1 cellular context compared by ENCODE assay signal in the genomic region with DNA sequence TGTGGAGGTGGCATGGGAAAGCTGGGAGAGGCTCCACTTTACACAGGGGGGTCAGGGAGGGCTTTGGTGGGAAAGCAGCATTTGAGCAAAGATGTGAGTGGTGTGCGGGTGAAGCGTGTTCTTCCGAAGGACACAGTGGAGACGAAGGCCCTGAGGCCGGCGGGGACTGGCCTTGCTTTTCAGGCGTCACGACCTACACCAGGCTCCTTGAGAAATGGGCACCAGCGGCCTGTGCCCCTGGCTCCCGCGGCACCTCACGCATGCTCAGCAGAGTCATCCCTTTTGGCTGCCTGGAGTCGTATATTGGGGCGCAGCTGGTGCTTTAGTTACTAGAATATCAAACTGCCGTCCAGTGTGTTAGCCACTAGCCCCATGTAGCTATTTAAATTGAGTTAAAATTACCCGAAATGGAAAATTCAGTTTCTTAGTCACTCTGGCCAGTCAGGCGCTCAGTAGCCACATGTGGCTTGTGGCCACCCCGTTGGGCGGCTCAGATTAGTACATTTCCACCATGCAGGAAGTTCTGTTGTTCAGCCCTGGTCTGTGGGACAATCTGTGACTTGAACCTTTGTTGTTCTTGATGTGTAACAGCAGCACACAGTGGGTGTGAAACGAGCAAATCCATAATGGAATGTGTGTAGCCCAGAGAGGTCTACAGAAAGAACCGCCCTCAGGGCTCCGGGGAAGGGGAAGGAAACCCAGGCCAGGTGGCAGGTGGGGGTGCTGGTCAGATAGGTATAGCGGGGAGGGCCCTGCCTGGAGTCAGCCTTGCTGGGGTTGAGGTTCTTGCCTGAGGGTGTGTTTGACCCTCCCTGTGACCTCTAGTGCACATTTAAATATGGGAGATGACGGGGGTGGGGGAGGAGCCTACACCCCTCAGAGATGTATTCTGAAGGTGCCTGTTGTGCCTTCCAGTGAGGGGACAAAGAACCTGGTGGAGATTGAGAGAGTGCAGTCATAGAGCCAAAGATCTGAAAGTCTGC.
A peak's percentile ranks its signal among the peaks of the same experiment; 100 is the strongest.
TF ChIP-seq lines count a peak whose summit lies in the region.

No MANE protein-coding gene starts in this region.

TF ChIP-seq in GM12878, 131 proteins besides CTCF, POLR2A, EP300 and RAD21:
- TF ChIP-seq, protein P1, sequence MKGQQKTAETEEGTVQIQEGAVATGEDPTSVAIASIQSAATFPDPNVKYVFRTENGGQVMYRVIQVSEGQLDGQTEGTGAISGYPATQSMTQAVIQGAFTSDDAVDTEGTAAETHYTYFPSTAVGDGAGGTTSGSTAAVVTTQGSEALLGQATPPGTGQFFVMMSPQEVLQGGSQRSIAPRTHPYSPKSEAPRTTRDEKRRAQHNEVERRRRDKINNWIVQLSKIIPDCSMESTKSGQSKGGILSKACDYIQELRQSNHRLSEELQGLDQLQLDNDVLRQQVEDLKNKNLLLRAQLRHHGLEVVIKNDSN (IDR thresholded peaks at IDR 0.05; ENCODE audit: borderline replicate concordance, extremely low read length, insufficient read depth, low read depth, low read length) = no peak
- TF ChIP-seq SREBF1 (IDR thresholded peaks at IDR 0.05; ENCODE audit: low read length) (no peak), EZH2 (IDR thresholded peaks at IDR 0.05; ENCODE audit: borderline replicate concordance, control insufficient read depth, low read depth, low read length) (no peak), NRF1 (conservative IDR thresholded peaks at IDR 0.05; ENCODE audit: low read depth, low read length) (0 out of 2 replicates have a peak, but pooled peaks have one; percentile 16), CREM (IDR thresholded peaks at IDR 0.05; ENCODE audit: low read depth) (peak; percentile 4; the same call in 1 of the 2 replicates), ATF7 (IDR thresholded peaks at IDR 0.05; ENCODE audit: low read depth) (0 out of 2 replicates have a peak, but pooled peaks have one; percentile 11), GABPA (IDR thresholded peaks at IDR 0.05; ENCODE audit: low read depth) (no peak), MTA2 (IDR thresholded peaks at IDR 0.05; ENCODE audit: low read depth) (peak; percentile 53), NFIC (IDR thresholded peaks at IDR 0.05; ENCODE audit: low read depth, low read length) (peak; percentile 63; the same call in 1 of the 2 replicates), MEF2B (IDR thresholded peaks at IDR 0.05; ENCODE audit: partially characterized antibody, poor library complexity, severe bottlenecking) (peak; percentile 63), STAT3 (IDR thresholded peaks at IDR 0.05; ENCODE audit: low read depth, low read length) (no peak), TARDBP (IDR thresholded peaks at IDR 0.05; ENCODE audit: borderline replicate concordance) (no peak), SIX5 (IDR thresholded peaks at IDR 0.05; ENCODE audit: low read depth, low read length, severe bottlenecking) (no peak), ASH2L (IDR thresholded peaks at IDR 0.05; ENCODE audit: borderline replicate concordance, low read depth) (no peak), TCF12 (IDR thresholded peaks at IDR 0.05; ENCODE audit: low read depth, low read length) (0 out of 2 replicates have a peak, but pooled peaks have one; percentile 4), RUNX3 (IDR thresholded peaks at IDR 0.05; ENCODE audit: low read length) (peak; percentile 90), DPF2 (IDR thresholded peaks at IDR 0.05) (0 out of 2 replicates have a peak, but pooled peaks have one; percentile 28), GATAD2B (conservative IDR thresholded peaks at IDR 0.05; ENCODE audit: low read depth) (0 out of 2 replicates have a peak, but pooled peaks have one; percentile 31), TAF1 (IDR thresholded peaks at IDR 0.05; ENCODE audit: borderline replicate concordance, low read depth, low read length) (no peak), BCL11A (IDR thresholded peaks at IDR 0.05; ENCODE audit: low read depth, low read length) (no peak), JUNB (IDR thresholded peaks at IDR 0.05) (peak; percentile 13; the same call in 1 of the 2 replicates), MEF2A (IDR thresholded peaks at IDR 0.05; ENCODE audit: insufficient read depth, low read depth, low read length) (peak; percentile 78), CBFB (IDR thresholded peaks at IDR 0.05; ENCODE audit: low read depth) (peak; percentile 61; the same call in 1 of the 2 replicates), SMARCA5 (IDR thresholded peaks at IDR 0.05) (0 out of 2 replicates have a peak, but pooled peaks have one; percentile 44), IKZF1 (conservative IDR thresholded peaks at IDR 0.05) (peak; percentile 54; the same call in 1 of the 2 replicates), ESRRA (IDR thresholded peaks at IDR 0.05; ENCODE audit: low read length) (no peak), ETV6 (conservative IDR thresholded peaks at IDR 0.05 in 1 of 2, IDR thresholded peaks at IDR 0.05 in 1 of 2; ENCODE audit: borderline replicate concordance in 1 of 2, low read depth in 1 of 2) (0 out of 4 replicates have a peak, but pooled peaks of 1 of the 2 experiments have one; percentile 53), BHLHE40 (IDR thresholded peaks at IDR 0.05; ENCODE audit: borderline replicate concordance in 1 of 2, low read depth in 2 of 2, low read length in 1 of 2) (peak; percentile 50 to 72; a peak in 3 of 4 replicates), KDM1A (IDR thresholded peaks at IDR 0.05; ENCODE audit: borderline replicate concordance) (no peak), IKZF2 (IDR thresholded peaks at IDR 0.05) (peak; percentile 43 to 50; a peak in 2 of 4 replicates), EED (IDR thresholded peaks at IDR 0.05; ENCODE audit: low read depth) (peak; percentile 44; the same call in 1 of the 2 replicates), JUND (IDR thresholded peaks at IDR 0.05; ENCODE audit: low read depth, low read length) (no peak)
- TF ChIP-seq, protein P2, sequence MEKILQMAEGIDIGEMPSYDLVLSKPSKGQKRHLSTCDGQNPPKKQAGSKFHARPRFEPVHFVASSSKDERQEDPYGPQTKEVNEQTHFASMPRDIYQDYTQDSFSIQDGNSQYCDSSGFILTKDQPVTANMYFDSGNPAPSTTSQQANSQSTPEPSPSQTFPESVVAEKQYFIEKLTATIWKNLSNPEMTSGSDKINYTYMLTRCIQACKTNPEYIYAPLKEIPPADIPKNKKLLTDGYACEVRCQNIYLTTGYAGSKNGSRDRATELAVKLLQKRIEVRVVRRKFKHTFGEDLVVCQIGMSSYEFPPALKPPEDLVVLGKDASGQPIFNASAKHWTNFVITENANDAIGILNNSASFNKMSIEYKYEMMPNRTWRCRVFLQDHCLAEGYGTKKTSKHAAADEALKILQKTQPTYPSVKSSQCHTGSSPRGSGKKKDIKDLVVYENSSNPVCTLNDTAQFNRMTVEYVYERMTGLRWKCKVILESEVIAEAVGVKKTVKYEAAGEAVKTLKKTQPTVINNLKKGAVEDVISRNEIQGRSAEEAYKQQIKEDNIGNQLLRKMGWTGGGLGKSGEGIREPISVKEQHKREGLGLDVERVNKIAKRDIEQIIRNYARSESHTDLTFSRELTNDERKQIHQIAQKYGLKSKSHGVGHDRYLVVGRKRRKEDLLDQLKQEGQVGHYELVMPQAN (conservative IDR thresholded peaks at IDR 0.05) = no peak
- TF ChIP-seq, protein P3, sequence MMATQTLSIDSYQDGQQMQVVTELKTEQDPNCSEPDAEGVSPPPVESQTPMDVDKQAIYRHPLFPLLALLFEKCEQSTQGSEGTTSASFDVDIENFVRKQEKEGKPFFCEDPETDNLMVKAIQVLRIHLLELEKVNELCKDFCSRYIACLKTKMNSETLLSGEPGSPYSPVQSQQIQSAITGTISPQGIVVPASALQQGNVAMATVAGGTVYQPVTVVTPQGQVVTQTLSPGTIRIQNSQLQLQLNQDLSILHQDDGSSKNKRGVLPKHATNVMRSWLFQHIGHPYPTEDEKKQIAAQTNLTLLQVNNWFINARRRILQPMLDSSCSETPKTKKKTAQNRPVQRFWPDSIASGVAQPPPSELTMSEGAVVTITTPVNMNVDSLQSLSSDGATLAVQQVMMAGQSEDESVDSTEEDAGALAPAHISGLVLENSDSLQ (IDR thresholded peaks at IDR 0.05) = no peak
- TF ChIP-seq, protein P4, sequence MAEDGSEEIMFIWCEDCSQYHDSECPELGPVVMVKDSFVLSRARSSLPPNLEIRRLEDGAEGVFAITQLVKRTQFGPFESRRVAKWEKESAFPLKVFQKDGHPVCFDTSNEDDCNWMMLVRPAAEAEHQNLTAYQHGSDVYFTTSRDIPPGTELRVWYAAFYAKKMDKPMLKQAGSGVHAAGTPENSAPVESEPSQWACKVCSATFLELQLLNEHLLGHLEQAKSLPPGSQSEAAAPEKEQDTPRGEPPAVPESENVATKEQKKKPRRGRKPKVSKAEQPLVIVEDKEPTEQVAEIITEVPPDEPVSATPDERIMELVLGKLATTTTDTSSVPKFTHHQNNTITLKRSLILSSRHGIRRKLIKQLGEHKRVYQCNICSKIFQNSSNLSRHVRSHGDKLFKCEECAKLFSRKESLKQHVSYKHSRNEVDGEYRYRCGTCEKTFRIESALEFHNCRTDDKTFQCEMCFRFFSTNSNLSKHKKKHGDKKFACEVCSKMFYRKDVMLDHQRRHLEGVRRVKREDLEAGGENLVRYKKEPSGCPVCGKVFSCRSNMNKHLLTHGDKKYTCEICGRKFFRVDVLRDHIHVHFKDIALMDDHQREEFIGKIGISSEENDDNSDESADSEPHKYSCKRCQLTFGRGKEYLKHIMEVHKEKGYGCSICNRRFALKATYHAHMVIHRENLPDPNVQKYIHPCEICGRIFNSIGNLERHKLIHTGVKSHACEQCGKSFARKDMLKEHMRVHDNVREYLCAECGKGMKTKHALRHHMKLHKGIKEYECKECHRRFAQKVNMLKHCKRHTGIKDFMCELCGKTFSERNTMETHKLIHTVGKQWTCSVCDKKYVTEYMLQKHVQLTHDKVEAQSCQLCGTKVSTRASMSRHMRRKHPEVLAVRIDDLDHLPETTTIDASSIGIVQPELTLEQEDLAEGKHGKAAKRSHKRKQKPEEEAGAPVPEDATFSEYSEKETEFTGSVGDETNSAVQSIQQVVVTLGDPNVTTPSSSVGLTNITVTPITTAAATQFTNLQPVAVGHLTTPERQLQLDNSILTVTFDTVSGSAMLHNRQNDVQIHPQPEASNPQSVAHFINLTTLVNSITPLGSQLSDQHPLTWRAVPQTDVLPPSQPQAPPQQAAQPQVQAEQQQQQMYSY (CRISPR knock-in tag; IDR thresholded peaks at IDR 0.05) = no peak
TF ChIP-seq in GM12878: peak in this region for 19.
